8 cellular contexts compared by ENCODE assay signal in the genomic region with DNA sequence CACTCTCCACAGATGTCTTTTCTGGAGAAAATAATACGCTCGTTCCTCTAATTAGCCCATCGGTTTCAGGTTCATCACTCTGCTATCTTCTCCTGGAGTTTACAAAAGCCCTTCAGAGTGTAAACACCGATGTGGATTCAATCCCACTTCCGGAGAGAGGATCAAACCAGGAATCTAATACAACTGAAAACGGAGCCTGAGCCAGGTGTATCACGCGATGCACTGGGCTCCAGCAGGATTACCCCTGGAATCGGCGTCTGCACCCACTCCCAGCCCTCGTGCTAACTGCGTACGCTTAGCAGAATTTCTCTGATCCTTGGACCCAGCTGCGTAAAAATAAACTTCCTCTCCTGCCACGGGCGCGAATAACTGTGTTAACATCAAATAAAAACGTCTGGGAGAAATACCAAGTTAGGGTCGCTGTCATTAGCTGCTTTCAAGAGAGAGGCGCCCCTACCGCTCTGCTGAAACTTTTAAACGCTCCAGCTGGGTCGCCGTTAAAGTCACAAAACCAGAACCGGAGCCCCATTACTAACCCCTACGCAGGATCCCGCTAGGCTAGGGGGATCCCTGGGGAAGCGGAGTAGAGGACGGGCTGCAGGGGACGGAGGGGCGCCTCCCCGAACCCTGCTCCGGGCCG. TPM values are rescaled to one million over a fixed set of nuclear protein-coding genes. Genes with fewer than 3 reads are reported as not detected.
DNase-seq lines count a peak whose midpoint lies in the region; ATAC-seq and TF ChIP-seq lines count a peak whose summit lies in the region.

No MANE protein-coding gene starts in this region.

- POLR2A ChIA-PET in naive thymus-derived CD4-positive, alpha-beta T cell (lab: Charles Lee) = interaction anchor here (0.6 to 1.1 kb wide), 8 partner anchors 9 to 98 kb away, joined by 3 to 9 read pairs (median 3); partner anchors contain the start of genes AP4M1, MCM7 and ZKSCAN1

- peaks cover 10% of the 10 kb centered on the region for H3K4me1 ChIP-seq in cardiac muscle cell (ENCODE audit: low read depth)
- H3K4me1 ChIP-seq in naive thymus-derived CD4-positive, alpha-beta T cell (ENCODE audit: control insufficient read depth in 2 of 2, insufficient read depth in 2 of 2, low read length in 2 of 2) = peaks cover 5 to 18% of the 10 kb centered on the region in 2 donors

- no peaks in the 10 kb centered on the region for H3K9me3 ChIP-seq in cardiac muscle cell (ENCODE audit: low read depth)
- no peaks in the 10 kb centered on the region for H3K9me3 ChIP-seq in naive thymus-derived CD4-positive, alpha-beta T cell (ENCODE audit: control insufficient read depth in 2 of 3, low read length in 3 of 3)

- peaks cover 17% of the 10 kb centered on the region for H3K36me3 ChIP-seq in cardiac muscle cell
- peaks cover 0 to 26% (median 4%) of the 10 kb centered on the region in 3 experiments for H3K36me3 ChIP-seq in naive thymus-derived CD4-positive, alpha-beta T cell (ENCODE audit: control insufficient read depth in 2 of 3, insufficient read depth in 3 of 3, low read length in 3 of 3)

- CTCF ChIA-PET in naive thymus-derived CD4-positive, alpha-beta T cell (lab: Charles Lee) = interaction anchor here (1.5 kb wide), 1 partner anchor 66 kb away, joined by 3 read pairs; the partner anchor contains the start of gene ZKSCAN1

- H3K27ac Mint-ChIP-seq in dendritic cell treated with granulocyte-macrophage colony-stimulating factor and Interleukin-4, amounts not matched to agents 40 ng/mL and 50 ng/mL, for 4 days = peak overlapping the region; percentile 82
- peak overlapping the region; percentile 64 to 94 (median 91) for H3K27ac Mint-ChIP-seq in naive thymus-derived CD4-positive, alpha-beta T cell

- H3K4me3 ChIP-seq in cardiac muscle cell = peak overlapping the region; percentile 93
- peak overlapping the region; percentile 78 for H3K4me3 ChIP-seq in naive thymus-derived CD4-positive, alpha-beta T cell (ENCODE audit: low read length)

- H3K27ac ChIP-seq in cardiac muscle cell = peak overlapping the region; percentile 97
- H3K27ac ChIP-seq in naive thymus-derived CD4-positive, alpha-beta T cell (ENCODE audit: low read depth, low read length) = peak overlapping the region; percentile 82

- no peaks in the 10 kb centered on the region for H3K9me3 Mint-ChIP-seq in dendritic cell treated with granulocyte-macrophage colony-stimulating factor and Interleukin-4, amounts not matched to agents 40 ng/mL and 50 ng/mL, for 4 days
- peaks cover 0 to 3% (median 0%) of the 10 kb centered on the region in 11 donors for H3K9me3 Mint-ChIP-seq in naive thymus-derived CD4-positive, alpha-beta T cell

- peak overlapping the region; percentile 81 for H3K4me3 Mint-ChIP-seq in dendritic cell treated with granulocyte-macrophage colony-stimulating factor and Interleukin-4, amounts not matched to agents 40 ng/mL and 50 ng/mL, for 4 days
- H3K4me3 Mint-ChIP-seq in naive thymus-derived CD4-positive, alpha-beta T cell = peak overlapping the region; percentile 89 to 96 (median 92)

- peak in 1 of 2 donors; percentile 34 for DNase-seq in cardiac muscle cell (ENCODE audit: low read depth in 1 of 2, low spot score in 1 of 2)
- no peak for DNase-seq in Right ventricle myocardium inferior (ENCODE audit: missing footprints)
- peak; percentile 81 for DNase-seq in NCI-H748 (lab: John Stamatoyannopoulos, UW; ENCODE audit: unreplicated experiment)
- DNase-seq in naive thymus-derived CD4-positive, alpha-beta T cell = no peak
- DNase-seq in SW480 (ENCODE audit: low spot score) = no peak
- no peak for DNase-seq in HK-2 (ENCODE audit: unreplicated experiment)

- H3K27me3 Mint-ChIP-seq in dendritic cell treated with granulocyte-macrophage colony-stimulating factor and Interleukin-4, amounts not matched to agents 40 ng/mL and 50 ng/mL, for 4 days = peaks cover 6% of the 10 kb centered on the region
- H3K27me3 Mint-ChIP-seq in naive thymus-derived CD4-positive, alpha-beta T cell = peaks cover 0 to 17% (median 0%) of the 10 kb centered on the region in 5 donors

- intact Hi-C loops in Right ventricle myocardium inferior (cut with DNase I) = loop anchor here (2.0 to 10.0 kb wide), 3 partner anchors 32 to 166 kb away; partner anchors contain the start of genes TRIM4 and ZSCAN21
- intact Hi-C loops in dendritic cell treated with granulocyte-macrophage colony-stimulating factor and Interleukin-4, amounts not matched to agents 40 ng/mL and 50 ng/mL, for 4 days (cut with micrococcal nuclease) = loop anchor here (2.0 to 10.0 kb wide), 4 partner anchors 20 to 526 kb away; partner anchors contain the start of genes AP4M1, FAM200A, MBLAC1 and MCM7
- intact Hi-C loops in naive thymus-derived CD4-positive, alpha-beta T cell (cut with micrococcal nuclease) = loop anchor here (1.0 to 10.0 kb wide), 24 partner anchors 8 to 1171 kb away; partner anchors contain the start of genes BUD31 (in 2 of the 2), PDAP1 (in 2 of the 2), TRIM4 (in 2 of the 2) and ZCWPW1 (in 2 of the 2)

- peaks cover 50% of the 10 kb centered on the region for H3K4me1 Mint-ChIP-seq in dendritic cell treated with granulocyte-macrophage colony-stimulating factor and Interleukin-4, amounts not matched to agents 40 ng/mL and 50 ng/mL, for 4 days (ENCODE audit: low read depth)
- H3K4me1 Mint-ChIP-seq in naive thymus-derived CD4-positive, alpha-beta T cell = peaks cover 26 to 46% (median 41%) of the 10 kb centered on the region in 7 donors

- H3K36me3 Mint-ChIP-seq in dendritic cell treated with granulocyte-macrophage colony-stimulating factor and Interleukin-4, amounts not matched to agents 40 ng/mL and 50 ng/mL, for 4 days (ENCODE audit: low read depth) = peaks cover 43% of the 10 kb centered on the region
- H3K36me3 Mint-ChIP-seq in naive thymus-derived CD4-positive, alpha-beta T cell = peaks cover 8 to 24% (median 18%) of the 10 kb centered on the region in 5 donors

- no peaks in the 10 kb centered on the region for H3K27me3 ChIP-seq in cardiac muscle cell
- H3K27me3 ChIP-seq in naive thymus-derived CD4-positive, alpha-beta T cell (ENCODE audit: control insufficient read depth in 2 of 2, insufficient read depth in 2 of 2, low read length in 2 of 2) = no peaks in the 10 kb centered on the region

- ATAC-seq in Right ventricle myocardium inferior = no peak
- peak; percentile 0 for ATAC-seq in naive thymus-derived CD4-positive, alpha-beta T cell
- ATAC-seq in GM21360 (IDR thresholded peaks at IDR 0.05; ENCODE audit: unreplicated experiment) = no peak

- TF ChIP-seq CTCF in cardiac muscle cell (IDR thresholded peaks at IDR 0.05; ENCODE audit: low read depth, low read length) = no peak

RNA-seq across cellular contexts. Expression of gene ZNF3, which starts 0.5 kb away (rescaled TPM):
- total RNA-seq in cardiac muscle cell (35.0 and 45.5 TPM in 2 replicates), Right ventricle myocardium inferior (14.6 TPM)
- 37.2 and 53.6 TPM in 2 replicates for polyA plus RNA-seq in cardiac muscle cell
- 10 to 100 TPM; 29.1 to 48.0 (median 35.0) TPM for total RNA-seq in naive thymus-derived CD4-positive, alpha-beta T cell
- 10 to 100 TPM; 20.3 to 37.6 TPM for polyA plus RNA-seq in naive thymus-derived CD4-positive, alpha-beta T cell

RNA-seq across cellular contexts. Expression of gene COPS6, which starts 7.8 kb away (rescaled TPM):
- total RNA-seq in cardiac muscle cell (69.6 and 80.0 TPM in 2 replicates), Right ventricle myocardium inferior (117 TPM)
- polyA plus RNA-seq in cardiac muscle cell = 277 and 315 TPM in 2 replicates
- total RNA-seq in naive thymus-derived CD4-positive, alpha-beta T cell = 100 to 1,000 TPM in 1 of 5 experiments, 10 to 100 TPM in 4; 65.7 to 103 (median 80.1) TPM
- 100 to 1,000 TPM; 110 to 122 TPM for polyA plus RNA-seq in naive thymus-derived CD4-positive, alpha-beta T cell

RNA-seq across cellular contexts. Expression of gene MCM7, which starts 20.2 kb away (rescaled TPM):
- total RNA-seq in cardiac muscle cell (68.9 and 88.3 TPM in 2 replicates), Right ventricle myocardium inferior (25.4 TPM)
- polyA plus RNA-seq in cardiac muscle cell = 77.2 and 105 TPM in 2 replicates
- total RNA-seq in naive thymus-derived CD4-positive, alpha-beta T cell = 100 to 1,000 TPM in 4 of 5 experiments, 10 to 100 TPM in 1; 80.3 to 263 (median 168) TPM
- polyA plus RNA-seq in naive thymus-derived CD4-positive, alpha-beta T cell = 10 to 100 TPM; 29.5 to 49.9 TPM

RNA-seq across cellular contexts. Expression of gene AP4M1, which starts 20.4 kb away (rescaled TPM):
- total RNA-seq in cardiac muscle cell = 31.7 and 35.2 TPM in 2 replicates
- polyA plus RNA-seq in cardiac muscle cell = 15.8 and 29.3 TPM in 2 replicates
- total RNA-seq in Right ventricle myocardium inferior = 10.1 TPM
- 10 to 100 TPM in 3 of 5 experiments, 1 to 10 TPM in 2; 7.5 to 13.8 (median 11.0) TPM for total RNA-seq in naive thymus-derived CD4-positive, alpha-beta T cell
- 1 to 10 TPM; 2.6 to 5.1 TPM for polyA plus RNA-seq in naive thymus-derived CD4-positive, alpha-beta T cell

RNA-seq across cellular contexts. Expression of gene ZSCAN21, which starts 31.4 kb away (rescaled TPM):
- 23.3 and 24.3 TPM in 2 replicates for total RNA-seq in cardiac muscle cell
- polyA plus RNA-seq in cardiac muscle cell = 11.3 and 22.5 TPM in 2 replicates
- 9.4 TPM for total RNA-seq in Right ventricle myocardium inferior
- 10 to 100 TPM in 1 of 5 experiments, 1 to 10 TPM in 4; 3.9 to 10.1 (median 6.2) TPM for total RNA-seq in naive thymus-derived CD4-positive, alpha-beta T cell
- polyA plus RNA-seq in naive thymus-derived CD4-positive, alpha-beta T cell = 10 to 100 TPM in 1 of 2 donors, 1 to 10 TPM in 1; 6.8 to 13.4 TPM
